ENCODE assay signal across 10 cellular contexts in genomic region chr2:145494441-145494840, GRCh38.
"Had no signal": no experiment of that assay in that cellular context is flagged by ENCODE, and none has a peak within 500 bp of the region (broad histone marks: within the 10 kb centered on the region; RNA-seq: fewer than 3 reads in every experiment).

No MANE protein-coding gene starts in this region.

- FAIRE-seq: H54 had no signal

- H3K9ac ChIP-seq: GM23248 had no signal

- H3K4me3 ChIP-seq: GM23248, GM23338, HAP-1 had no signal

- H3K9me3 ChIP-seq: HAP-1 had no signal

- H3K36me3 ChIP-seq: HAP-1 had no signal

- H2AFZ ChIP-seq: GM23248, GM23338 had no signal

- ATAC-seq: GM23338, HCT116 had no signal

- H3K27ac ChIP-seq: GM23248 had no signal

- H3K4me2 ChIP-seq: GM23338 had no signal

- H3K4me1 ChIP-seq: HAP-1 had no signal

- DNase-seq: GM23248, GOT3, H7, H9, HCEC 1CT, HFFc6 had no signal
